Comparison of ENCODE assay signal across 1 cellular context in the genomic region with DNA sequence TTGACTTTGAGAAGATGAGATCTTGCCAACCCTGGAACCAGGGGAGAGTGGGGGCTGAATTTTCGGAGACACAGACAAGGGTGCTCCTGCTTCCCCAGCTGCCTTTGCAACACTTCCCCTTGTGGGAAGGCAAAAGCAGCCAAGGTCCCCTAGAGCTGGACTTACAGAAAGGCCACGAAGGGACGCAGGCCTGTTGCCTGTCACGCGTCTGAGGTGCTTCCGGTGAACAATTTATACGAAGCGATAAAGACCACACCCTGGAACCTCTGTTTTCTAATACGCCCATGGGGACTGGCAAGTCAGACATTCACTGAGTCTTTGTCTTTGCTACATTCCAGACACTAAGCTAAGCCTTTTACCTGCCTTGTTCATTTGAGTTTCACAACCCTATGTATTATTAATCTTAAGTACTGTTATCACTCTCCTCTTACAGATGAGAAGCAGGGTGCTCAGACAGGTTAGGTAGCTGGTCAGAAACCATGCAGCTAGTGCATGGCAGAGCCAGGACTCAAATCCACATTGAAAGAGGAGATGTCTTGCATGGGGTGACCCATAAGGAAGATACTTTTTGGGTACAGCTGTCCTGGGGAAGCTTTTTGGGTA.
TF ChIP-seq lines count a peak whose summit lies in the region.

No MANE protein-coding gene starts in this region.

TF ChIP-seq in K562, 482 proteins besides CTCF, POLR2A, EP300 and RAD21 (continued from another document and continues in another):
- TF ChIP-seq, protein P1, sequence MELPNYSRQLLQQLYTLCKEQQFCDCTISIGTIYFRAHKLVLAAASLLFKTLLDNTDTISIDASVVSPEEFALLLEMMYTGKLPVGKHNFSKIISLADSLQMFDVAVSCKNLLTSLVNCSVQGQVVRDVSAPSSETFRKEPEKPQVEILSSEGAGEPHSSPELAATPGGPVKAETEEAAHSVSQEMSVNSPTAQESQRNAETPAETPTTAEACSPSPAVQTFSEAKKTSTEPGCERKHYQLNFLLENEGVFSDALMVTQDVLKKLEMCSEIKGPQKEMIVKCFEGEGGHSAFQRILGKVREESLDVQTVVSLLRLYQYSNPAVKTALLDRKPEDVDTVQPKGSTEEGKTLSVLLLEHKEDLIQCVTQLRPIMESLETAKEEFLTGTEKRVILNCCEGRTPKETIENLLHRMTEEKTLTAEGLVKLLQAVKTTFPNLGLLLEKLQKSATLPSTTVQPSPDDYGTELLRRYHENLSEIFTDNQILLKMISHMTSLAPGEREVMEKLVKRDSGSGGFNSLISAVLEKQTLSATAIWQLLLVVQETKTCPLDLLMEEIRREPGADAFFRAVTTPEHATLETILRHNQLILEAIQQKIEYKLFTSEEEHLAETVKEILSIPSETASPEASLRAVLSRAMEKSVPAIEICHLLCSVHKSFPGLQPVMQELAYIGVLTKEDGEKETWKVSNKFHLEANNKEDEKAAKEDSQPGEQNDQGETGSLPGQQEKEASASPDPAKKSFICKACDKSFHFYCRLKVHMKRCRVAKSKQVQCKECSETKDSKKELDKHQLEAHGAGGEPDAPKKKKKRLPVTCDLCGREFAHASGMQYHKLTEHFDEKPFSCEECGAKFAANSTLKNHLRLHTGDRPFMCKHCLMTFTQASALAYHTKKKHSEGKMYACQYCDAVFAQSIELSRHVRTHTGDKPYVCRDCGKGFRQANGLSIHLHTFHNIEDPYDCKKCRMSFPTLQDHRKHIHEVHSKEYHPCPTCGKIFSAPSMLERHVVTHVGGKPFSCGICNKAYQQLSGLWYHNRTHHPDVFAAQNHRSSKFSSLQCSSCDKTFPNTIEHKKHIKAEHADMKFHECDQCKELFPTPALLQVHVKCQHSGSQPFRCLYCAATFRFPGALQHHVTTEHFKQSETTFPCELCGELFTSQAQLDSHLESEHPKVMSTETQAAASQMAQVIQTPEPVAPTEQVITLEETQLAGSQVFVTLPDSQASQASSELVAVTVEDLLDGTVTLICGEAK (IDR thresholded peaks at IDR 0.05), result 0 out of 2 replicates have a peak, but pooled peaks have one; percentile 13
- TF ChIP-seq, protein P1 (CRISPR knock-in tag; IDR thresholded peaks at IDR 0.05), result no peak
- no peak for TF ChIP-seq ETS2 (tag; IDR thresholded peaks at IDR 0.05; ENCODE audit: borderline replicate concordance, poor library complexity, severe bottlenecking)
- TF ChIP-seq POLR3G (IDR thresholded peaks at IDR 0.05; ENCODE audit: extremely low read depth, insufficient read length, insufficient replicate concordance), result no peak
- no peak for TF ChIP-seq SIN3B (IDR thresholded peaks at IDR 0.05; ENCODE audit: low read depth)
- no peak for TF ChIP-seq GTF2E2 (tag; IDR thresholded peaks at IDR 0.05)
- no peak for TF ChIP-seq SLC30A9 (CRISPR knock-in tag; IDR thresholded peaks at IDR 0.05)
- TF ChIP-seq BHLHE40 (IDR thresholded peaks at IDR 0.05; ENCODE audit: low read length), result peak; percentile 39; the same call in 1 of the 2 replicates
- no peak for TF ChIP-seq SREBF1 (IDR thresholded peaks at IDR 0.05; ENCODE audit: borderline replicate concordance, low read depth, low read length)
- TF ChIP-seq FOXA3 (CRISPR knock-in tag; conservative IDR thresholded peaks at IDR 0.05 in 1 of 2, IDR thresholded peaks at IDR 0.05 in 1 of 2), result no peak
- no peak for TF ChIP-seq RBM25 (IDR thresholded peaks at IDR 0.05; ENCODE audit: low read depth, low read length, severe bottlenecking)
- TF ChIP-seq, protein P2, sequence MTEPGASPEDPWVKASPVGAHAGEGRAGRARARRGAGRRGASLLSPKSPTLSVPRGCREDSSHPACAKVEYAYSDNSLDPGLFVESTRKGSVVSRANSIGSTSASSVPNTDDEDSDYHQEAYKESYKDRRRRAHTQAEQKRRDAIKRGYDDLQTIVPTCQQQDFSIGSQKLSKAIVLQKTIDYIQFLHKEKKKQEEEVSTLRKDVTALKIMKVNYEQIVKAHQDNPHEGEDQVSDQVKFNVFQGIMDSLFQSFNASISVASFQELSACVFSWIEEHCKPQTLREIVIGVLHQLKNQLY (CRISPR knock-in tag; conservative IDR thresholded peaks at IDR 0.05), result no peak
- no peak for TF ChIP-seq ZNF316 (IDR thresholded peaks at IDR 0.05)
- TF ChIP-seq, protein P3, sequence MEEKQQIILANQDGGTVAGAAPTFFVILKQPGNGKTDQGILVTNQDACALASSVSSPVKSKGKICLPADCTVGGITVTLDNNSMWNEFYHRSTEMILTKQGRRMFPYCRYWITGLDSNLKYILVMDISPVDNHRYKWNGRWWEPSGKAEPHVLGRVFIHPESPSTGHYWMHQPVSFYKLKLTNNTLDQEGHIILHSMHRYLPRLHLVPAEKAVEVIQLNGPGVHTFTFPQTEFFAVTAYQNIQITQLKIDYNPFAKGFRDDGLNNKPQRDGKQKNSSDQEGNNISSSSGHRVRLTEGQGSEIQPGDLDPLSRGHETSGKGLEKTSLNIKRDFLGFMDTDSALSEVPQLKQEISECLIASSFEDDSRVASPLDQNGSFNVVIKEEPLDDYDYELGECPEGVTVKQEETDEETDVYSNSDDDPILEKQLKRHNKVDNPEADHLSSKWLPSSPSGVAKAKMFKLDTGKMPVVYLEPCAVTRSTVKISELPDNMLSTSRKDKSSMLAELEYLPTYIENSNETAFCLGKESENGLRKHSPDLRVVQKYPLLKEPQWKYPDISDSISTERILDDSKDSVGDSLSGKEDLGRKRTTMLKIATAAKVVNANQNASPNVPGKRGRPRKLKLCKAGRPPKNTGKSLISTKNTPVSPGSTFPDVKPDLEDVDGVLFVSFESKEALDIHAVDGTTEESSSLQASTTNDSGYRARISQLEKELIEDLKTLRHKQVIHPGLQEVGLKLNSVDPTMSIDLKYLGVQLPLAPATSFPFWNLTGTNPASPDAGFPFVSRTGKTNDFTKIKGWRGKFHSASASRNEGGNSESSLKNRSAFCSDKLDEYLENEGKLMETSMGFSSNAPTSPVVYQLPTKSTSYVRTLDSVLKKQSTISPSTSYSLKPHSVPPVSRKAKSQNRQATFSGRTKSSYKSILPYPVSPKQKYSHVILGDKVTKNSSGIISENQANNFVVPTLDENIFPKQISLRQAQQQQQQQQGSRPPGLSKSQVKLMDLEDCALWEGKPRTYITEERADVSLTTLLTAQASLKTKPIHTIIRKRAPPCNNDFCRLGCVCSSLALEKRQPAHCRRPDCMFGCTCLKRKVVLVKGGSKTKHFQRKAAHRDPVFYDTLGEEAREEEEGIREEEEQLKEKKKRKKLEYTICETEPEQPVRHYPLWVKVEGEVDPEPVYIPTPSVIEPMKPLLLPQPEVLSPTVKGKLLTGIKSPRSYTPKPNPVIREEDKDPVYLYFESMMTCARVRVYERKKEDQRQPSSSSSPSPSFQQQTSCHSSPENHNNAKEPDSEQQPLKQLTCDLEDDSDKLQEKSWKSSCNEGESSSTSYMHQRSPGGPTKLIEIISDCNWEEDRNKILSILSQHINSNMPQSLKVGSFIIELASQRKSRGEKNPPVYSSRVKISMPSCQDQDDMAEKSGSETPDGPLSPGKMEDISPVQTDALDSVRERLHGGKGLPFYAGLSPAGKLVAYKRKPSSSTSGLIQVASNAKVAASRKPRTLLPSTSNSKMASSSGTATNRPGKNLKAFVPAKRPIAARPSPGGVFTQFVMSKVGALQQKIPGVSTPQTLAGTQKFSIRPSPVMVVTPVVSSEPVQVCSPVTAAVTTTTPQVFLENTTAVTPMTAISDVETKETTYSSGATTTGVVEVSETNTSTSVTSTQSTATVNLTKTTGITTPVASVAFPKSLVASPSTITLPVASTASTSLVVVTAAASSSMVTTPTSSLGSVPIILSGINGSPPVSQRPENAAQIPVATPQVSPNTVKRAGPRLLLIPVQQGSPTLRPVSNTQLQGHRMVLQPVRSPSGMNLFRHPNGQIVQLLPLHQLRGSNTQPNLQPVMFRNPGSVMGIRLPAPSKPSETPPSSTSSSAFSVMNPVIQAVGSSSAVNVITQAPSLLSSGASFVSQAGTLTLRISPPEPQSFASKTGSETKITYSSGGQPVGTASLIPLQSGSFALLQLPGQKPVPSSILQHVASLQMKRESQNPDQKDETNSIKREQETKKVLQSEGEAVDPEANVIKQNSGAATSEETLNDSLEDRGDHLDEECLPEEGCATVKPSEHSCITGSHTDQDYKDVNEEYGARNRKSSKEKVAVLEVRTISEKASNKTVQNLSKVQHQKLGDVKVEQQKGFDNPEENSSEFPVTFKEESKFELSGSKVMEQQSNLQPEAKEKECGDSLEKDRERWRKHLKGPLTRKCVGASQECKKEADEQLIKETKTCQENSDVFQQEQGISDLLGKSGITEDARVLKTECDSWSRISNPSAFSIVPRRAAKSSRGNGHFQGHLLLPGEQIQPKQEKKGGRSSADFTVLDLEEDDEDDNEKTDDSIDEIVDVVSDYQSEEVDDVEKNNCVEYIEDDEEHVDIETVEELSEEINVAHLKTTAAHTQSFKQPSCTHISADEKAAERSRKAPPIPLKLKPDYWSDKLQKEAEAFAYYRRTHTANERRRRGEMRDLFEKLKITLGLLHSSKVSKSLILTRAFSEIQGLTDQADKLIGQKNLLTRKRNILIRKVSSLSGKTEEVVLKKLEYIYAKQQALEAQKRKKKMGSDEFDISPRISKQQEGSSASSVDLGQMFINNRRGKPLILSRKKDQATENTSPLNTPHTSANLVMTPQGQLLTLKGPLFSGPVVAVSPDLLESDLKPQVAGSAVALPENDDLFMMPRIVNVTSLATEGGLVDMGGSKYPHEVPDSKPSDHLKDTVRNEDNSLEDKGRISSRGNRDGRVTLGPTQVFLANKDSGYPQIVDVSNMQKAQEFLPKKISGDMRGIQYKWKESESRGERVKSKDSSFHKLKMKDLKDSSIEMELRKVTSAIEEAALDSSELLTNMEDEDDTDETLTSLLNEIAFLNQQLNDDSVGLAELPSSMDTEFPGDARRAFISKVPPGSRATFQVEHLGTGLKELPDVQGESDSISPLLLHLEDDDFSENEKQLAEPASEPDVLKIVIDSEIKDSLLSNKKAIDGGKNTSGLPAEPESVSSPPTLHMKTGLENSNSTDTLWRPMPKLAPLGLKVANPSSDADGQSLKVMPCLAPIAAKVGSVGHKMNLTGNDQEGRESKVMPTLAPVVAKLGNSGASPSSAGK (IDR thresholded peaks at IDR 0.05), result peak; percentile 12; the same call in 1 of the 2 replicates
- no peak for TF ChIP-seq KLF13 (tag; IDR thresholded peaks at IDR 0.05; ENCODE audit: borderline replicate concordance, low read depth)
